Comparison of ENCODE assay signal across 11 cellular contexts in genomic region chr5:168314735-168315411, GRCh38. TPM values are rescaled to one million over a fixed set of nuclear protein-coding genes. Genes with fewer than 3 reads are reported as not detected.
DNase-seq lines count a peak whose midpoint lies in the region; ATAC-seq, FAIRE-seq and TF ChIP-seq lines count a peak whose summit lies in the region.
"Had no signal": no experiment of that assay in that cellular context is flagged by ENCODE, and none has a peak within 500 bp of the region (broad histone marks: within the 10 kb centered on the region; RNA-seq: fewer than 3 reads in every experiment).

No MANE protein-coding gene starts in this region.

- peak; percentile 80 for ATAC-seq in omental fat pad (ENCODE audit: low FRiP score)
- ATAC-seq: gastrocnemius medialis had no signal

- peak; percentile 97 for DNase-seq in EH (ENCODE audit: low read depth)
- peak; percentile 100 for DNase-seq in RCC 7860 (ENCODE audit: low spot score)
- DNase-seq in fibroblast of peridontal ligament (ENCODE audit: extremely low read depth): peak; percentile 98
- DNase-seq in omental fat pad (ENCODE audit: low spot score): peak; percentile 39
- no peak for DNase-seq in AML-193 (lab: John Stamatoyannopoulos, UW)
- no peak for DNase-seq in activated CD4-positive, CD25-positive, alpha-beta regulatory T cell (lab: John Stamatoyannopoulos, UW)
- DNase-seq in NOMO-1 treated with dmso at 0.1 percent for 144 hours (lab: John Stamatoyannopoulos, UW; ENCODE audit: unreplicated experiment): no peak
- no peak for DNase-seq in NCI-H1048 (lab: John Stamatoyannopoulos, UW)
- DNase-seq: activated CD8-positive, alpha-beta memory T cell treated with anti-CD3 and anti-CD28 coated beads for 24 hours; gastrocnemius medialis; NCI-H345 had no signal

- FAIRE-seq in RCC 7860 (lab: Jason Lieb, UNC): peak; percentile 99

- no peak for TF ChIP-seq CTCF in omental fat pad (IDR thresholded peaks at IDR 0.05)

RNA-seq across cellular contexts. Expression of gene WWC1, which starts 23.4 kb away (rescaled TPM):
- total RNA-seq in omental fat pad: 10 to 100 TPM in 3 of 4 donors, under 1 TPM in 1; 0.63 to 92.6 (median 21.0) TPM

Comparison
In these comparisons a context has a peak if more than half of its experiments do, and no peak if none do; other contexts are left out.
1. DNase-seq: peak in EH (single experiment), RCC 7860 (single experiment), fibroblast of peridontal ligament (single experiment) and omental fat pad (single experiment); none in AML-193 (0 of 2), activated CD4-positive, CD25-positive, alpha-beta regulatory T cell (0 of 4), NOMO-1 treated with dmso at 0.1 percent for 144 hours (single experiment) and NCI-H1048 (single experiment).